19 cellular contexts compared by ENCODE assay signal in genomic region chr13:114296902-114297301, GRCh38. TPM values are rescaled to one million over a fixed set of nuclear protein-coding genes. Genes with fewer than 3 reads are reported as not detected.
DNase-seq lines count a peak whose midpoint lies in the region; ATAC-seq and TF ChIP-seq lines count a peak whose summit lies in the region.
"Had no signal": no experiment of that assay in that cellular context is flagged by ENCODE, and none has a peak within 500 bp of the region (broad histone marks: within the 10 kb centered on the region; RNA-seq: fewer than 3 reads in every experiment).

No MANE protein-coding gene starts in this region.

- H4K20me1 ChIP-seq in BLaER1 (no peaks in the 10 kb centered on the region), GM23338 (replicated peaks; ENCODE audit: insufficient read depth) (peaks cover 13% of the 10 kb centered on the region; the same call in 1 of the 2 replicates)

- H3K27me3 ChIP-seq in BLaER1 (no peaks in the 10 kb centered on the region), neuronal stem cell (ENCODE audit: control insufficient read depth in 3 of 3, insufficient read depth in 3 of 3, low read depth in 1 of 3, low read length in 3 of 3) (no peaks in the 10 kb centered on the region), GM23338 (ENCODE audit: insufficient read depth) (no peaks in the 10 kb centered on the region)

- no CpG with 5 or more reads among the region's 5 CpGs for WGBS in neuronal stem cell (ENCODE audit: extremely low coverage in 2 of 2, insufficient read length in 2 of 2, insufficient replicate concordance in 1 of 2), 2 donors

- H3K4me1 Mint-ChIP-seq in memory B cell (peaks cover 11% of the 10 kb centered on the region), GM23338 (no peaks in the 10 kb centered on the region; the same call in 2 of the 3 replicates)
- H3K4me1 Mint-ChIP-seq: CD14-positive monocyte had no signal

- no peak overlapping the region for H3K18ac ChIP-seq in neuronal stem cell (ENCODE audit: low read length)

- peak overlapping the region; percentile 78 for H3K27ac Mint-ChIP-seq in memory B cell
- H3K27ac Mint-ChIP-seq in GM23338 = no peak overlapping the region
- H3K27ac Mint-ChIP-seq: B cell had no signal

- ATAC-seq in GM19324 (IDR thresholded peaks at IDR 0.05; ENCODE audit: low FRiP score, unreplicated experiment) = peak; percentile 30
- ATAC-seq in HG03520 (IDR thresholded peaks at IDR 0.05; ENCODE audit: unreplicated experiment) = peak; percentile 44
- ATAC-seq in memory B cell (ENCODE audit: low read depth) = no peak
- no peak for ATAC-seq in GM23338
- ATAC-seq: CD8-positive, alpha-beta T cell had no signal

- no peak overlapping the region for H2AK5ac ChIP-seq in neuronal stem cell (ENCODE audit: low read depth, low read length)

- H4K8ac ChIP-seq in neuronal stem cell (ENCODE audit: low read depth, low read length) = no peak overlapping the region

- H3K9me3 ChIP-seq in BLaER1 (no peaks in the 10 kb centered on the region), neuronal stem cell (replicated peaks in 1 of 2; ENCODE audit: control insufficient read depth in 2 of 2, insufficient read depth in 1 of 2, low read depth in 1 of 2, low read length in 2 of 2) (no peaks in the 10 kb centered on the region)

- no peak overlapping the region for H2BK12ac ChIP-seq in neuronal stem cell (ENCODE audit: low read length)

- H2BK15ac ChIP-seq in neuronal stem cell (ENCODE audit: low read length) = no peak overlapping the region

- H3K36me3 ChIP-seq in BLaER1 (peaks cover 63% of the 10 kb centered on the region), neuronal stem cell (replicated peaks in 1 of 2; ENCODE audit: control insufficient read depth in 2 of 2, insufficient read depth in 2 of 2, low read length in 2 of 2) (peaks cover 22 to 89% of the 10 kb centered on the region in 2 donors), GM23338 (ENCODE audit: insufficient read depth) (peaks cover 33% of the 10 kb centered on the region)

- no peak overlapping the region for H3K4me3 Mint-ChIP-seq in memory B cell
- H3K4me3 Mint-ChIP-seq in GM23338 = no peak overlapping the region
- H3K4me3 Mint-ChIP-seq: B cell; CD14-positive monocyte; CD8-positive, alpha-beta T cell had no signal

- H3K36me3 Mint-ChIP-seq in memory B cell (peaks cover 23% of the 10 kb centered on the region), GM23338 (ENCODE audit: low read depth) (peaks cover 74% of the 10 kb centered on the region)

- H3K4me3 ChIP-seq in BLaER1 (no peak overlapping the region), neuronal stem cell (ENCODE audit: low read length in 2 of 2) (peak overlapping the region in 1 of 2 donors; percentile 46), GM23338 (no peak overlapping the region), coronary artery (no peak overlapping the region)
- H3K4me3 ChIP-seq: GM23248 had no signal

- H3K27ac ChIP-seq in BLaER1 = no peak overlapping the region
- no peak overlapping the region for H3K27ac ChIP-seq in neuronal stem cell (replicated peaks; ENCODE audit: low read length)
- no peak overlapping the region for H3K27ac ChIP-seq in GM23338 (ENCODE audit: low read depth)
- H3K27ac ChIP-seq in coronary artery = no peak overlapping the region
- H3K27ac ChIP-seq: GM23248 had no signal

- H3K9me3 Mint-ChIP-seq in memory B cell = no peaks in the 10 kb centered on the region
- H3K9me3 Mint-ChIP-seq in GM23338 = no peaks in the 10 kb centered on the region; the same call in 2 of the 3 replicates
- H3K9me3 Mint-ChIP-seq: CD8-positive, alpha-beta T cell had no signal

- H3K23ac ChIP-seq in neuronal stem cell (ENCODE audit: low read depth, low read length, poor library complexity) = no peak overlapping the region

- H2AFZ ChIP-seq in neuronal stem cell (ENCODE audit: low read length) = no peak overlapping the region
- no peak overlapping the region for H2AFZ ChIP-seq in GM23338
- H2AFZ ChIP-seq: GM23248 had no signal

- H3K4me1 ChIP-seq in BLaER1 (peaks cover 36% of the 10 kb centered on the region), neuronal stem cell (ENCODE audit: control insufficient read depth in 2 of 2, insufficient read depth in 1 of 2, low read depth in 1 of 2, low read length in 2 of 2) (no peaks in the 10 kb centered on the region), GM23338 (ENCODE audit: insufficient read depth) (no peaks in the 10 kb centered on the region)

- H3K4me2 ChIP-seq in BLaER1 (no peak overlapping the region), neuronal stem cell (ENCODE audit: insufficient read depth, low read length, poor library complexity, severe bottlenecking) (no peak overlapping the region), GM23338 (no peak overlapping the region)

- H2BK5ac ChIP-seq in neuronal stem cell (ENCODE audit: low read length) = no peak overlapping the region

- no peak overlapping the region for H2BK120ac ChIP-seq in neuronal stem cell (ENCODE audit: low read depth, low read length)

- TF ChIP-seq CTCF in GM23338 (conservative IDR thresholded peaks at IDR 0.05; ENCODE audit: low read depth in 2 of 2) = no peak
- TF ChIP-seq CTCF in coronary artery (IDR thresholded peaks at IDR 0.05) = no peak

- H3K9ac ChIP-seq in BLaER1 = 0 out of 2 replicates have a peak overlapping the region, but pooled peaks have one; percentile 1
- no peak overlapping the region for H3K9ac ChIP-seq in neuronal stem cell (ENCODE audit: low read depth, low read length, poor library complexity)
- H3K9ac ChIP-seq: GM23248 had no signal

- H3K14ac ChIP-seq in neuronal stem cell (ENCODE audit: low read length) = no peak overlapping the region

- no peaks in the 10 kb centered on the region for H3F3A ChIP-seq in GM23338 (replicated peaks; ENCODE audit: low read depth)

- peaks cover 2% of the 10 kb centered on the region for H3K79me1 ChIP-seq in neuronal stem cell (ENCODE audit: low read depth, low read length)

- DNase-seq in memory B cell (ENCODE audit: low spot score in 2 of 2) = no peak
- no peak for DNase-seq in UCSD-AML1 (lab: John Stamatoyannopoulos, UW; ENCODE audit: unreplicated experiment)
- DNase-seq in neuronal stem cell (ENCODE audit: low spot score) = no peak
- DNase-seq in GM23338 (ENCODE audit: low spot score) = no peak
- DNase-seq in coronary artery (ENCODE audit: low spot score) = no peak
- DNase-seq: CD8-positive, alpha-beta T cell; COR-L47; DMS153; DMS79 treated with DMSO at 0.1 percent for 48 hours; EL; GM23248; H7; IMR-90; KG1 had no signal

- H3K27me3 Mint-ChIP-seq in memory B cell (no peaks in the 10 kb centered on the region), GM23338 (ENCODE audit: insufficient read depth, low read depth, poor library complexity) (peaks cover 9% of the 10 kb centered on the region)
- H3K27me3 Mint-ChIP-seq: B cell had no signal

- H3K9me2 ChIP-seq in GM23338 (ENCODE audit: insufficient read depth) = no peaks in the 10 kb centered on the region

- no peak overlapping the region for H4K91ac ChIP-seq in neuronal stem cell (ENCODE audit: low read depth, low read length, poor library complexity)

- peaks cover 37% of the 10 kb centered on the region for H3K79me2 ChIP-seq in GM23338 (replicated peaks; ENCODE audit: insufficient read depth)

- H3K4ac ChIP-seq in neuronal stem cell (ENCODE audit: low read length) = no peak overlapping the region

TF ChIP-seq in GM23338, 12 proteins besides CTCF, POLR2A, EP300 and RAD21:
- TF ChIP-seq ZNF114 (CRISPR knock-in tag; IDR thresholded peaks at IDR 0.05) (no peak), NANOG (IDR thresholded peaks at IDR 0.05; ENCODE audit: borderline replicate concordance) (no peak), STAT1 (IDR thresholded peaks at IDR 0.05; ENCODE audit: unreplicated experiment) (no peak), EZH2phosphoT487 (IDR thresholded peaks at IDR 0.05; ENCODE audit: unreplicated experiment) (no peak), CREB1 (CRISPR knock-in tag; IDR thresholded peaks at IDR 0.05; ENCODE audit: low read depth) (no peak)
TF ChIP-seq in GM23338: peak in this region for 0.

RNA-seq across cellular contexts. Expression of gene UPF3A, which starts 15.5 kb away (rescaled TPM):
- polyA plus RNA-seq in neuronal stem cell (2013, experiment 1 of 2) = 79.9 TPM
- polyA plus RNA-seq in neuronal stem cell (2013, experiment 2 of 2) = 78.4 TPM
- total RNA-seq in GM23338 (2014; rRNA removed; shearing (Covaris generic)) = 45.0 and 57.2 TPM in 2 replicates
- polyA plus RNA-seq in GM23338 (2016; fragmentation: Nextera tagmentation; extraction: Ambion mirVana) = 174 and 177 TPM in 2 replicates

RNA-seq across cellular contexts. Expression of gene CHAMP1, which starts 17.4 kb away (rescaled TPM):
- polyA plus RNA-seq in neuronal stem cell (2013, experiment 1 of 2) = 50.8 TPM
- 52.3 TPM for polyA plus RNA-seq in neuronal stem cell (2013, experiment 2 of 2)
- total RNA-seq in GM23338 (2014; rRNA removed; shearing (Covaris generic)) = 39.1 and 54.8 TPM in 2 replicates
- 32.8 and 35.1 TPM in 2 replicates for polyA plus RNA-seq in GM23338 (2016; fragmentation: Nextera tagmentation; extraction: Ambion mirVana)

Comparison
In these comparisons a context has a peak if more than half of its experiments do, and no peak if none do; other contexts are left out.
1. ATAC-seq: peak in GM19324 (single experiment) and HG03520 (single experiment); none in memory B cell (single experiment) and GM23338 (single experiment).